In genomic region chr11:59660621-59661020, GRCh38 we compare ENCODE assay signal across 2 cellular contexts.
TF ChIP-seq lines count a peak whose summit lies in the region.

No MANE protein-coding gene starts in this region.

TF ChIP-seq in HepG2, 621 proteins besides CTCF, POLR2A, EP300 and RAD21:
- TF ChIP-seq FOXJ3 (CRISPR knock-in tag; IDR thresholded peaks at IDR 0.05; ENCODE audit: borderline replicate concordance) (no peak), DMAP1 (CRISPR knock-in tag; IDR thresholded peaks at IDR 0.05) (no peak), EHMT2 (IDR thresholded peaks at IDR 0.05; ENCODE audit: borderline replicate concordance, low read depth, low read length) (no peak), ESRRA (CRISPR knock-in tag; IDR thresholded peaks at IDR 0.05; ENCODE audit: low read depth) (no peak), ZNF562 (CRISPR knock-in tag; IDR thresholded peaks at IDR 0.05; ENCODE audit: borderline replicate concordance) (no peak), ZNF260 (CRISPR knock-in tag; IDR thresholded peaks at IDR 0.05; ENCODE audit: borderline replicate concordance, low read depth) (no peak), MATR3 (CRISPR knock-in tag; IDR thresholded peaks at IDR 0.05) (no peak), ZNF253 (CRISPR knock-in tag; IDR thresholded peaks at IDR 0.05; ENCODE audit: borderline replicate concordance) (no peak), GATA4 (IDR thresholded peaks at IDR 0.05; ENCODE audit: borderline replicate concordance, low read depth) (no peak), KLF12 (CRISPR knock-in tag; IDR thresholded peaks at IDR 0.05; ENCODE audit: borderline replicate concordance) (no peak), SRF (IDR thresholded peaks at IDR 0.05; ENCODE audit: low read depth, low read length) (no peak), ZNF543 (CRISPR knock-in tag; IDR thresholded peaks at IDR 0.05) (no peak), TAF15 (IDR thresholded peaks at IDR 0.05; ENCODE audit: low read depth, low read length, poor library complexity, severe bottlenecking) (no peak), IRF9 (CRISPR knock-in tag; IDR thresholded peaks at IDR 0.05; ENCODE audit: borderline replicate concordance) (no peak), SP5 (CRISPR knock-in tag; IDR thresholded peaks at IDR 0.05; ENCODE audit: borderline replicate concordance, low read depth) (no peak), TBL1XR1 (IDR thresholded peaks at IDR 0.05; ENCODE audit: borderline replicate concordance, low read length, partially characterized antibody) (no peak), AGO2 (optimal IDR thresholded peaks at IDR 0.05; ENCODE audit: low read depth, low read length) (no peak), ZNF326 (CRISPR knock-in tag; IDR thresholded peaks at IDR 0.05; ENCODE audit: borderline replicate concordance) (no peak), ZBTB26 (CRISPR knock-in tag; IDR thresholded peaks at IDR 0.05; ENCODE audit: borderline replicate concordance) (no peak)
TF ChIP-seq in HepG2: peak in this region for 0.

TF ChIP-seq in endothelial cell of umbilical vein, 7 proteins besides CTCF, POLR2A, EP300 and RAD21:
- TF ChIP-seq, protein P1, sequence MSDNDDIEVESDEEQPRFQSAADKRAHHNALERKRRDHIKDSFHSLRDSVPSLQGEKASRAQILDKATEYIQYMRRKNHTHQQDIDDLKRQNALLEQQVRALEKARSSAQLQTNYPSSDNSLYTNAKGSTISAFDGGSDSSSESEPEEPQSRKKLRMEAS (IDR thresholded peaks at IDR 0.05; ENCODE audit: insufficient read depth, insufficient read length): no peak
- TF ChIP-seq FOS (IDR thresholded peaks at IDR 0.05; ENCODE audit: borderline replicate concordance, insufficient read depth, low read length) (no peak), GATA2 (IDR thresholded peaks at IDR 0.05; ENCODE audit: insufficient read depth, insufficient read length, low read depth, low read length) (no peak), EZH2 (IDR thresholded peaks at IDR 0.05; ENCODE audit: borderline replicate concordance, low read depth, low read length, severe bottlenecking) (no peak), JUN (IDR thresholded peaks at IDR 0.05; ENCODE audit: borderline replicate concordance, insufficient read depth, insufficient read length, low read depth) (no peak), MYC (IDR thresholded peaks at IDR 0.05; ENCODE audit: low read depth, low read length) (no peak), POLR2AphosphoS5 (IDR thresholded peaks at IDR 0.05; ENCODE audit: insufficient read depth, low read depth, low read length) (no peak)
